35 cellular contexts compared by ENCODE assay signal in genomic region chr4:8179771-8180170, GRCh38.
"Had no signal": no experiment of that assay in that cellular context is flagged by ENCODE, and none has a peak within 500 bp of the region (broad histone marks: within the 10 kb centered on the region; RNA-seq: fewer than 3 reads in every experiment).

No MANE protein-coding gene starts in this region.

- H3K9me3 Mint-ChIP-seq: activated CD4-positive, alpha-beta T cell treated with anti-CD3 and anti-CD28 coated beads, Interleukin-2, amount 10 ng/mL, durations not matched to agents 24 days and 14 days; activated CD8-positive, alpha-beta T cell treated with anti-CD3 and anti-CD28 coated beads for 36 hours; activated naive CD4-positive, alpha-beta T cell treated with anti-CD3 and anti-CD28 coated beads, Interleukin-2, amount 50 U/mL, for 24 hours; activated naive CD8-positive, alpha-beta T cell treated with anti-CD3 and anti-CD28 coated beads, Interleukin-2, amount 10 ng/mL, durations not matched to agents 7 days and 5 days; activated T-cell treated with anti-CD3 and anti-CD28 coated beads, Interleukin-2, amount 50 U/mL, for 72 hours; activated T-helper 17 cell treated with anti-CD3 and anti-CD28 coated beads, Interleukin-2, amount 50 U/mL, for 72 hours; central memory CD8-positive, alpha-beta T cell had no signal

- H3K36me3 Mint-ChIP-seq: activated naive CD4-positive, alpha-beta T cell treated with anti-CD3 and anti-CD28 coated beads, Interleukin-2, amount 50 U/mL, for 24 hours; activated naive CD8-positive, alpha-beta T cell treated with anti-CD3 and anti-CD28 coated beads, Interleukin-2, amount 10 ng/mL, durations not matched to agents 7 days and 5 days had no signal

- H3K4me3 Mint-ChIP-seq: activated CD4-positive, alpha-beta T cell treated with anti-CD3 and anti-CD28 coated beads, Interleukin-2, amount 10 ng/mL, durations not matched to agents 24 days and 14 days; activated CD8-positive, alpha-beta T cell treated with anti-CD3 and anti-CD28 coated beads for 36 hours; activated naive CD4-positive, alpha-beta T cell treated with anti-CD3 and anti-CD28 coated beads, Interleukin-2, amount 50 U/mL, for 24 hours; activated naive CD8-positive, alpha-beta T cell treated with anti-CD3 and anti-CD28 coated beads, Interleukin-2, amount 10 ng/mL, durations not matched to agents 7 days and 5 days; activated T-cell treated with anti-CD3 and anti-CD28 coated beads, Interleukin-2, amount 50 U/mL, for 72 hours; activated T-helper 17 cell treated with anti-CD3 and anti-CD28 coated beads, Interleukin-2, amount 50 U/mL, for 72 hours; central memory CD8-positive, alpha-beta T cell had no signal

- H3K27ac ChIP-seq: ascending aorta, cardiac muscle cell, KMS-11, Peyer's patch, VCaP had no signal

- H3K4me2 ChIP-seq: KMS-11 had no signal

- H3K4me1 ChIP-seq: ascending aorta had no signal

- H3K27me3 Mint-ChIP-seq: activated CD4-positive, alpha-beta T cell treated with anti-CD3 and anti-CD28 coated beads, Interleukin-2, amount 10 ng/mL, durations not matched to agents 24 days and 14 days; activated CD8-positive, alpha-beta T cell treated with anti-CD3 and anti-CD28 coated beads for 36 hours; activated naive CD4-positive, alpha-beta T cell treated with anti-CD3 and anti-CD28 coated beads, Interleukin-2, amount 50 U/mL, for 24 hours; activated naive CD8-positive, alpha-beta T cell treated with anti-CD3 and anti-CD28 coated beads, Interleukin-2, amount 10 ng/mL, durations not matched to agents 7 days and 5 days; activated T-helper 17 cell treated with anti-CD3 and anti-CD28 coated beads, Interleukin-2, amount 50 U/mL, for 72 hours; central memory CD8-positive, alpha-beta T cell had no signal

- ATAC-seq: activated CD8-positive, alpha-beta T cell treated with anti-CD3 and anti-CD28 coated beads for 36 hours; activated T-cell treated with anti-CD3 and anti-CD28 coated beads, Interleukin-2, amount 50 U/mL, for 72 hours; activated T-helper 17 cell treated with anti-CD3 and anti-CD28 coated beads, Interleukin-2, amount 50 U/mL, for 72 hours; PC-3 had no signal

- H3K36me3 ChIP-seq: ascending aorta, cardiac muscle cell, Peyer's patch had no signal

- DNase-seq: activated CD4-positive, alpha-beta T cell treated with anti-CD3 and anti-CD28 coated beads for 1 hour; activated CD4-positive, alpha-beta T cell treated with anti-CD3 and anti-CD28 coated beads, Interleukin-2, amount 10 ng/mL, durations not matched to agents 24 days and 14 days; activated CD4-positive, alpha-beta T cell treated with anti-CD3 and anti-CD28 coated beads, Interleukin-2, amount 50 U/mL, for 4 hours; activated CD4-positive, CD25-positive, alpha-beta regulatory T cell; activated CD8-positive, alpha-beta T cell treated with anti-CD3 and anti-CD28 coated beads for 36 hours; activated effector memory CD4-positive, alpha-beta T cell treated with anti-CD3 and anti-CD28 coated beads, Interleukin-2, amount 50 U/mL, for 16 hours; activated naive CD4-positive, alpha-beta T cell treated with Interleukin-2 at 50 U/mL for 16 hours; activated naive CD8-positive, alpha-beta T cell treated with anti-CD3 and anti-CD28 coated beads, Interleukin-2, amount 10 ng/mL, durations not matched to agents 7 days and 5 days; activated T-cell treated with anti-CD3 and anti-CD28 coated beads, Interleukin-2, amount 50 U/mL, for 1 hour; activated T-cell treated with anti-CD3 and anti-CD28 coated beads, Interleukin-2, amount 50 U/mL, for 72 hours; amygdala; MM.1S; MV-4-11; NCI-H1092; NCI-H1436 treated with DMSO at 0.1 percent for 48 hours; NCI-H1930; NCI-H2081 treated with DMSO at 0.1 percent for 48 hours; NCI-H226; NCI-H446 treated with DMSO at 0.1 percent for 48 hours; NCI-H524; NK-92 treated with Interleukin-12 subunit alpha and Interleukin-12 subunit beta, amount 100 ng/mL, for 24 hours; Peyer's patch; RPMI8226; SW 1271; T-helper 1 cell; T-helper 2 cell; T-helper 9 cell had no signal

- H3K9me3 ChIP-seq: ascending aorta, Peyer's patch had no signal

- H3K27me3 ChIP-seq: ascending aorta, cardiac muscle cell, Peyer's patch had no signal

- H3K4me1 Mint-ChIP-seq: activated CD4-positive, alpha-beta T cell treated with anti-CD3 and anti-CD28 coated beads, Interleukin-2, amount 10 ng/mL, durations not matched to agents 24 days and 14 days; activated naive CD4-positive, alpha-beta T cell treated with anti-CD3 and anti-CD28 coated beads, Interleukin-2, amount 50 U/mL, for 24 hours; activated naive CD8-positive, alpha-beta T cell treated with anti-CD3 and anti-CD28 coated beads, Interleukin-2, amount 10 ng/mL, durations not matched to agents 7 days and 5 days; activated T-helper 17 cell treated with anti-CD3 and anti-CD28 coated beads, Interleukin-2, amount 50 U/mL, for 72 hours had no signal

- H3K4me3 ChIP-seq: ascending aorta, cardiac muscle cell, Peyer's patch had no signal

- H3K27ac Mint-ChIP-seq: activated CD4-positive, alpha-beta T cell treated with anti-CD3 and anti-CD28 coated beads, Interleukin-2, amount 10 ng/mL, durations not matched to agents 24 days and 14 days; activated CD8-positive, alpha-beta T cell treated with anti-CD3 and anti-CD28 coated beads for 36 hours; activated naive CD4-positive, alpha-beta T cell treated with anti-CD3 and anti-CD28 coated beads, Interleukin-2, amount 50 U/mL, for 24 hours; activated naive CD8-positive, alpha-beta T cell treated with anti-CD3 and anti-CD28 coated beads, Interleukin-2, amount 10 ng/mL, durations not matched to agents 7 days and 5 days; activated T-cell treated with anti-CD3 and anti-CD28 coated beads, Interleukin-2, amount 50 U/mL, for 72 hours; activated T-helper 17 cell treated with anti-CD3 and anti-CD28 coated beads, Interleukin-2, amount 50 U/mL, for 72 hours had no signal

- H3K9ac ChIP-seq: KMS-11 had no signal
